ENCODE assay signal across 15 cellular contexts in the genomic region with DNA sequence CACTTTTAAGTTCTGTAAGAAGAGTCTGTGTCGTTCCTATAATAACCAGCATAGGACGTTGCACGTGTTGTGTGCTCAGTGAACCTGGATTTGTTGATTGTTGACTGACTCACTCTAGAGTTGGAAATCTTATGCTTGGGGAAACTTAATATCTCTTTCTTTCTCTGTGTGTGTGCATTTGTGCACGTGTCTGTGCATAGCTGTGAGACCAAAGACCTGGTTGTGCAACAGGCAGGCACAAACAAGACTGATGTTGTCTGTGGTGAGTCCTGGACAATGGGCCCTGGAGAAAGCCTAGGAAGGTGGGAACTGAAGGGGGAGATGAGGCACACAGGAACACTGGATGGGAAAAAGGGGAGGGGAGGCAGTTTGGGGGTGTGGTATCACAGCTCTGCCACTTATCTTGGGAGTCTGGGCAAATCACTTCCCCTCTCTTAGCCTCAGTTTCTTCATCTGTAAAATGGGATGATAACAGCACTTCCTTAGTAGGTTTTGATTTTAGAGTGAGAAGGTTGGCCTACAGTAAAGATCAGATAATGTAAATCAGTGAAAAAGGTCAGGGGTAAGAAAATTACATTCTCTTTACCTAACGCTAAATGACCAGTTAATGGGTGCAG. TPM values are rescaled to one million over a fixed set of nuclear protein-coding genes. Genes with fewer than 3 reads are reported as not detected.
"Had no signal": no experiment of that assay in that cellular context is flagged by ENCODE, and none has a peak within 500 bp of the region (broad histone marks: within the 10 kb centered on the region; RNA-seq: fewer than 3 reads in every experiment).

No MANE protein-coding gene starts in this region.

- H3K4me3 ChIP-seq: ascending aorta, heart left ventricle, left lung, stomach, testis had no signal

- ATAC-seq: activated CD4-positive, alpha-beta T cell treated with anti-CD3 and anti-CD28 coated beads for 36 hours; activated CD8-positive, alpha-beta memory T cell treated with anti-CD3 and anti-CD28 coated beads, Interleukin-2, amount 10 ng/mL, durations not matched to agents 7 days and 5 days; heart left ventricle; left lung had no signal

- H3K27me3 ChIP-seq: ascending aorta, testis had no signal

- H3K36me3 ChIP-seq: WERI-Rb-1 had no signal

- DNase-seq: activated CD4-positive, alpha-beta memory T cell treated with anti-CD3 and anti-CD28 coated beads for 36 hours; activated CD4-positive, alpha-beta T cell treated with anti-CD3 and anti-CD28 coated beads for 36 hours; activated CD8-positive, alpha-beta memory T cell treated with anti-CD3 and anti-CD28 coated beads, Interleukin-2, amount 10 ng/mL, durations not matched to agents 7 days and 5 days; activated naive CD4-positive, alpha-beta T cell treated with anti-CD3 and anti-CD28 coated beads, Interleukin-2, amount 10 ng/mL, durations not matched to agents 7 days and 5 days; cortex of kidney; heart left ventricle; occipital lobe; stomach; testis; WERI-Rb-1 had no signal

- H3K9me3 ChIP-seq: ascending aorta, heart left ventricle, left lung, stomach, testis had no signal

- H3K4me1 ChIP-seq: testis had no signal

- FAIRE-seq: endometrium, frontal cortex had no signal

- H3K27ac ChIP-seq: ascending aorta, heart left ventricle, left lung, stomach, testis, WERI-Rb-1 had no signal

RNA-seq across cellular contexts. Expression of a gene that starts 8.4 kb away (rescaled TPM):
- polyA plus RNA-seq: neural cell had no signal
